In the genomic region with DNA sequence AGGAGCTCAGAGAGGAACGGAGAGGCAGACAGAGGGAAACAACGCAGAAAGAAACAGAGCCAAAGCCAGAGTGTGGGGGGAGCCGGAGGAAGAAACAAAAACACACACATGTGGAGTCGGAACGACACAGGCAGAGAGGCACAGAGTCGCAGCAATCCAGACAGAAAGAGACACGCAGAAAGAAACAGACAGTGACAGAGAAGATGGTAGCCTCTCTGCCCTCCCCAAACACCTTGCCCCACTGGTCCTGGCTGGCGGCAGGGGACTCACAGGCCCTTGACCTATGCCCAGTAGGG, we compare ENCODE assay signal across 1 cellular context.
TF ChIP-seq lines count a peak whose summit lies in the region.

No MANE protein-coding gene starts in this region.

TF ChIP-seq in SK-N-SH treated with all-trans-retinoic acid at 6 μM for 48 hours, 23 proteins besides CTCF, POLR2A, EP300 and RAD21 (continued from another document):
- TF ChIP-seq, protein P1, sequence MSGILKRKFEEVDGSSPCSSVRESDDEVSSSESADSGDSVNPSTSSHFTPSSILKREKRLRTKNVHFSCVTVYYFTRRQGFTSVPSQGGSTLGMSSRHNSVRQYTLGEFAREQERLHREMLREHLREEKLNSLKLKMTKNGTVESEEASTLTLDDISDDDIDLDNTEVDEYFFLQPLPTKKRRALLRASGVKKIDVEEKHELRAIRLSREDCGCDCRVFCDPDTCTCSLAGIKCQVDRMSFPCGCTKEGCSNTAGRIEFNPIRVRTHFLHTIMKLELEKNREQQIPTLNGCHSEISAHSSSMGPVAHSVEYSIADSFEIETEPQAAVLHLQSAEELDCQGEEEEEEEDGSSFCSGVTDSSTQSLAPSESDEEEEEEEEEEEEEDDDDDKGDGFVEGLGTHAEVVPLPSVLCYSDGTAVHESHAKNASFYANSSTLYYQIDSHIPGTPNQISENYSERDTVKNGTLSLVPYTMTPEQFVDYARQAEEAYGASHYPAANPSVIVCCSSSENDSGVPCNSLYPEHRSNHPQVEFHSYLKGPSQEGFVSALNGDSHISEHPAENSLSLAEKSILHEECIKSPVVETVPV (CRISPR knock-in tag; IDR thresholded peaks at IDR 0.05), result no peak
- TF ChIP-seq OSR1 (CRISPR knock-in tag; IDR thresholded peaks at IDR 0.05) (no peak), BACH2 (CRISPR knock-in tag; IDR thresholded peaks at IDR 0.05; ENCODE audit: borderline replicate concordance) (no peak), ZFP3 (CRISPR knock-in tag; IDR thresholded peaks at IDR 0.05) (no peak), ARNTL (CRISPR knock-in tag; IDR thresholded peaks at IDR 0.05; ENCODE audit: borderline replicate concordance, low read depth) (no peak), PPARA (CRISPR knock-in tag; IDR thresholded peaks at IDR 0.05; ENCODE audit: borderline replicate concordance) (no peak), SNAI2 (CRISPR knock-in tag; IDR thresholded peaks at IDR 0.05) (no peak), ZNF565 (CRISPR knock-in tag; conservative IDR thresholded peaks at IDR 0.05; ENCODE audit: low read depth) (no peak), TCF4 (CRISPR knock-in tag; IDR thresholded peaks at IDR 0.05; ENCODE audit: borderline replicate concordance) (no peak), ZFP30 (CRISPR knock-in tag; IDR thresholded peaks at IDR 0.05) (no peak), ZNF8 (CRISPR knock-in tag; IDR thresholded peaks at IDR 0.05) (no peak)
TF ChIP-seq in SK-N-SH treated with all-trans-retinoic acid at 6 μM for 48 hours: peak in this region for 0.
